ENCODE assay signal across 18 cellular contexts in genomic region chr5:95035891-95036675, GRCh38.
DNase-seq lines count a peak whose midpoint lies in the region; ATAC-seq and TF ChIP-seq lines count a peak whose summit lies in the region.
"Had no signal": no experiment of that assay in that cellular context is flagged by ENCODE, and none has a peak within 500 bp of the region (broad histone marks: within the 10 kb centered on the region; RNA-seq: fewer than 3 reads in every experiment).

No MANE protein-coding gene starts in this region.

- H3K36me3 ChIP-seq in neutrophil (no peaks in the 10 kb centered on the region), stomach (no peaks in the 10 kb centered on the region)
- H3K36me3 ChIP-seq: heart right ventricle, SJCRH30 had no signal

- intact Hi-C loops in activated T-helper 2 cell treated with anti-CD3 and anti-CD28 coated beads, Interferon-gamma antibody, Interleukin-2, Interleukin-4, amounts not matched to agents 10 μg/mL and 5 μg/mL and 100 μg/mL, durations not matched to agents 14 hours and 24 hours and 36 hours (cut with micrococcal nuclease) = no loop called here
- intact Hi-C loops in stomach (cut with DNase I; ENCODE audit: low total_unique reads) = no loop called here

- no peak for TF ChIP-seq EP300 in stomach (IDR thresholded peaks at IDR 0.05)

- TF ChIP-seq POLR2A in stomach (IDR thresholded peaks at IDR 0.05) = no peak

- no peaks in the 10 kb centered on the region for H3K9me3 ChIP-seq in neutrophil
- peaks cover 0 to 9% (median 3%) of the 10 kb centered on the region in 4 donors for H3K9me3 ChIP-seq in stomach
- H3K9me3 ChIP-seq: SJCRH30 had no signal

- ATAC-seq in GM18511 (IDR thresholded peaks at IDR 0.05; ENCODE audit: unreplicated experiment) (peak; percentile 74), HG02759 (IDR thresholded peaks at IDR 0.05; ENCODE audit: unreplicated experiment) (peak; percentile 63)
- ATAC-seq: heart right ventricle had no signal

- H3K36me3 Mint-ChIP-seq in activated T-helper 2 cell treated with anti-CD3 and anti-CD28 coated beads, Interferon-gamma antibody, Interleukin-2, Interleukin-4, amounts not matched to agents 10 μg/mL and 5 μg/mL and 100 μg/mL, durations not matched to agents 14 hours and 24 hours and 36 hours (ENCODE audit: low read depth) = no peaks in the 10 kb centered on the region

- H3K27ac ChIP-seq in neutrophil (peak overlapping the region; percentile 18), stomach (peak overlapping the region in 1 of 5 donors; percentile 21)
- H3K27ac ChIP-seq: HL-60, SJCRH30 had no signal

- no peaks in the 10 kb centered on the region for H3K9me3 Mint-ChIP-seq in activated T-helper 2 cell treated with anti-CD3 and anti-CD28 coated beads, Interferon-gamma antibody, Interleukin-2, Interleukin-4, amounts not matched to agents 10 μg/mL and 5 μg/mL and 100 μg/mL, durations not matched to agents 14 hours and 24 hours and 36 hours

- no peak overlapping the region for H3K27ac Mint-ChIP-seq in activated T-helper 2 cell treated with anti-CD3 and anti-CD28 coated beads, Interferon-gamma antibody, Interleukin-2, Interleukin-4, amounts not matched to agents 10 μg/mL and 5 μg/mL and 100 μg/mL, durations not matched to agents 14 hours and 24 hours and 36 hours
- H3K27ac Mint-ChIP-seq: activated CD4-positive, alpha-beta T cell treated with anti-CD3 and anti-CD28 coated beads, Interleukin-2, amount 10 ng/mL, durations not matched to agents 7 days and 5 days had no signal

- H3K4me1 ChIP-seq in neutrophil (ENCODE audit: control insufficient read depth in 1 of 2, insufficient read depth in 1 of 2, low read depth in 1 of 2, low read length in 1 of 2) (peaks cover 0 to 31% of the 10 kb centered on the region in 2 experiments), stomach (peaks cover 0 to 9% (median 0%) of the 10 kb centered on the region in 4 donors)
- H3K4me1 ChIP-seq: SJCRH30 had no signal

- peaks cover 10% of the 10 kb centered on the region for H3K27me3 Mint-ChIP-seq in activated T-helper 2 cell treated with anti-CD3 and anti-CD28 coated beads, Interferon-gamma antibody, Interleukin-2, Interleukin-4, amounts not matched to agents 10 μg/mL and 5 μg/mL and 100 μg/mL, durations not matched to agents 14 hours and 24 hours and 36 hours (ENCODE audit: low read depth)

- no peaks in the 10 kb centered on the region for H3K4me1 Mint-ChIP-seq in activated T-helper 2 cell treated with anti-CD3 and anti-CD28 coated beads, Interferon-gamma antibody, Interleukin-2, Interleukin-4, amounts not matched to agents 10 μg/mL and 5 μg/mL and 100 μg/mL, durations not matched to agents 14 hours and 24 hours and 36 hours (ENCODE audit: low read depth)
- H3K4me1 Mint-ChIP-seq: activated CD4-positive, alpha-beta T cell treated with anti-CD3 and anti-CD28 coated beads, Interleukin-2, amount 10 ng/mL, durations not matched to agents 7 days and 5 days had no signal

- no peak overlapping the region for H3K4me3 Mint-ChIP-seq in activated T-helper 2 cell treated with anti-CD3 and anti-CD28 coated beads, Interferon-gamma antibody, Interleukin-2, Interleukin-4, amounts not matched to agents 10 μg/mL and 5 μg/mL and 100 μg/mL, durations not matched to agents 14 hours and 24 hours and 36 hours (ENCODE audit: low read depth)
- H3K4me3 Mint-ChIP-seq: activated CD4-positive, alpha-beta T cell treated with anti-CD3 and anti-CD28 coated beads, Interleukin-2, amount 10 ng/mL, durations not matched to agents 7 days and 5 days had no signal

- H3K27me3 ChIP-seq in neutrophil (no peaks in the 10 kb centered on the region), stomach (no peaks in the 10 kb centered on the region)
- H3K27me3 ChIP-seq: heart right ventricle, SJCRH30 had no signal

- DNase-seq in OCI-M1 (lab: John Stamatoyannopoulos, UW) (peak; percentile 56), iPS-NIHi11 (ENCODE audit: low spot score) (no peak), stomach (no peak), DMS79 (lab: John Stamatoyannopoulos, UW) (no peak)
- DNase-seq in activated T-helper 2 cell treated with anti-CD3 and anti-CD28 coated beads, Interferon-gamma antibody, Interleukin-2, Interleukin-4, amounts not matched to agents 10 μg/mL and 5 μg/mL and 100 μg/mL, durations not matched to agents 14 hours and 24 hours and 36 hours (ENCODE audit: low spot score) = no peak
- DNase-seq: activated CD4-positive, alpha-beta T cell treated with anti-CD3 and anti-CD28 coated beads, Interleukin-2, amount 10 ng/mL, durations not matched to agents 7 days and 5 days; activated naive CD4-positive, alpha-beta T cell treated with anti-CD3 and anti-CD28 coated beads, Interleukin-2, amount 50 U/mL, for 16 hours; activated T-cell treated with anti-CD3 and anti-CD28 coated beads for 4 hours; heart right ventricle; kidney; NCI-H1417; retina; stimulated activated CD4-positive, alpha-beta T cell treated with anti-CD3 and anti-CD28 coated beads, Interleukin-1b, Interleukin-23, amount 100 ng/mL, for 48 hours had no signal

- 50 to 67% (median 63%) methylated on average over 7 of the region's 7 CpGs for WGBS in stomach, 5 donors

- no peak for TF ChIP-seq CTCF in neutrophil (IDR thresholded peaks at IDR 0.05)
- TF ChIP-seq CTCF in stomach (IDR thresholded peaks at IDR 0.05) = no peak

- H3K4me3 ChIP-seq in neutrophil (ENCODE audit: low read depth in 1 of 2, low read length in 1 of 2) = no peak overlapping the region
- no peak overlapping the region for H3K4me3 ChIP-seq in stomach
- H3K4me3 ChIP-seq: heart right ventricle, SJCRH30 had no signal
